In genomic region chr9:109083813-109084405, GRCh38 we compare ENCODE assay signal across 17 cellular contexts. TPM values are rescaled to one million over a fixed set of nuclear protein-coding genes. Genes with fewer than 3 reads are reported as not detected.
DNase-seq lines count a peak whose midpoint lies in the region; FAIRE-seq and TF ChIP-seq lines count a peak whose summit lies in the region.
"Had no signal": no experiment of that assay in that cellular context is flagged by ENCODE, and none has a peak within 500 bp of the region (broad histone marks: within the 10 kb centered on the region; RNA-seq: fewer than 3 reads in every experiment).

No MANE protein-coding gene starts in this region.

- H3K27me3 ChIP-seq in HAP-1 (ENCODE audit: low read depth) (no peaks in the 10 kb centered on the region), breast epithelium (no peaks in the 10 kb centered on the region)
- H3K27me3 ChIP-seq: BLaER1 treated with 17β-estradiol and CSF1 and Interleukin-3, amounts not matched to agents 10 nM and 100 nM had no signal

- H3K36me3 Mint-ChIP-seq in mesothelial cell of epicardium: peaks cover 22% of the 10 kb centered on the region

- no peak overlapping the region for H3K4me3 Mint-ChIP-seq in mesothelial cell of epicardium
- H3K4me3 Mint-ChIP-seq: B cell; CD8-positive, alpha-beta T cell; HFFc6 had no signal

- no peaks in the 10 kb centered on the region for H3K4me1 ChIP-seq in HAP-1
- no peaks in the 10 kb centered on the region for H3K4me1 ChIP-seq in breast epithelium

- DNase-seq in H54 (ENCODE audit: insufficient read length, low spot score): no peak
- DNase-seq in SK-N-MC (ENCODE audit: low read depth, low spot score): no peak
- peak; percentile 6 for DNase-seq in fibroblast of gingiva (ENCODE audit: low read depth)
- DNase-seq in mesothelial cell of epicardium (ENCODE audit: low spot score in 2 of 2, unreplicated experiment in 2 of 2): no peak
- no peak for DNase-seq in erythroblast (lab: John Stamatoyannopoulos, UW)
- DNase-seq in HAP-1 (ENCODE audit: low spot score in 2 of 2): no peak
- no peak for DNase-seq in breast epithelium (ENCODE audit: low spot score in 2 of 2)
- DNase-seq: Calu3; CD8-positive, alpha-beta T cell; DMS79 treated with DMSO at 0.1 percent for 48 hours; GF-D8; HCEC 1CT; HFFc6 had no signal

- no peak overlapping the region for H3K4me3 ChIP-seq in SK-N-MC
- H3K4me3 ChIP-seq in HAP-1: no peak overlapping the region
- no peak overlapping the region for H3K4me3 ChIP-seq in breast epithelium
- H3K4me3 ChIP-seq: BLaER1 treated with 17β-estradiol and CSF1 and Interleukin-3, amounts not matched to agents 10 nM and 100 nM had no signal

- intact Hi-C loops in breast epithelium (cut with DNase I; ENCODE audit: low total_unique reads): no loop called here

- in situ Hi-C loops in HAP-1 (cut with MboI; ENCODE audit: low sequenced_read_pairs): no loop called here

- no peaks in the 10 kb centered on the region for H3K27me3 Mint-ChIP-seq in mesothelial cell of epicardium (ENCODE audit: low read depth)
- H3K27me3 Mint-ChIP-seq: B cell had no signal

- peak; percentile 60 for FAIRE-seq in H54 (lab: Jason Lieb, UNC)
- FAIRE-seq: H1 had no signal

- H3K9me3 ChIP-seq in SK-N-MC (ENCODE audit: low read depth, low read length) (no peaks in the 10 kb centered on the region), HAP-1 (no peaks in the 10 kb centered on the region), breast epithelium (no peaks in the 10 kb centered on the region)
- H3K9me3 ChIP-seq: BLaER1 treated with 17β-estradiol and CSF1 and Interleukin-3, amounts not matched to agents 10 nM and 100 nM had no signal

- TF ChIP-seq CTCF in mesothelial cell of epicardium (IDR thresholded peaks at IDR 0.05; ENCODE audit: unreplicated experiment) (no peak), breast epithelium (IDR thresholded peaks at IDR 0.05) (no peak)

- no peak overlapping the region for H3K9ac ChIP-seq in SK-N-MC (ENCODE audit: insufficient read length)
- H3K9ac ChIP-seq: BLaER1 treated with 17β-estradiol and CSF1 and Interleukin-3, amounts not matched to agents 10 nM and 100 nM had no signal

- peak overlapping the region; percentile 54 for H3K27ac Mint-ChIP-seq in mesothelial cell of epicardium
- H3K27ac Mint-ChIP-seq: B cell; CD8-positive, alpha-beta T cell; HFFc6 had no signal

- no peak for TF ChIP-seq POLR2A in H54 (IDR thresholded peaks at IDR 0.05; ENCODE audit: low read depth, low read length)
- no peak for TF ChIP-seq POLR2A in erythroblast (IDR thresholded peaks at IDR 0.05; ENCODE audit: low read length)
- no peak for TF ChIP-seq POLR2A in breast epithelium (IDR thresholded peaks at IDR 0.05)

- H3K36me3 ChIP-seq in SK-N-MC (ENCODE audit: insufficient read depth, low read length) (peaks cover 63% of the 10 kb centered on the region), HAP-1 (replicated peaks) (peaks cover 59% of the 10 kb centered on the region), breast epithelium (no peaks in the 10 kb centered on the region)

- H3K9me3 Mint-ChIP-seq in mesothelial cell of epicardium: no peaks in the 10 kb centered on the region
- H3K9me3 Mint-ChIP-seq: CD8-positive, alpha-beta T cell; HFFc6 had no signal

- H3K4me1 Mint-ChIP-seq in mesothelial cell of epicardium: peaks cover 56% of the 10 kb centered on the region

- H3K27ac ChIP-seq in SK-N-MC (0 out of 2 replicates have a peak overlapping the region, but pooled peaks have one; percentile 10), breast epithelium (no peak overlapping the region)
- H3K27ac ChIP-seq: BLaER1 treated with 17β-estradiol and CSF1 and Interleukin-3, amounts not matched to agents 10 nM and 100 nM; HL-60 had no signal

RNA-seq across cellular contexts. Expression of gene TMEM245, which starts 35.8 kb away (rescaled TPM):
- total RNA-seq in mesothelial cell of epicardium (73.0 to 77.9 TPM (median 74.6 TPM) in 3 replicates), breast epithelium (10 to 100 TPM; 47.5 to 95.7 (median 74.9) TPM)
